1 cellular context compared by ENCODE assay signal in genomic region chr1:168623003-168623828, GRCh38.
A peak's percentile ranks its signal among the peaks of the same experiment; 100 is the strongest.
TF ChIP-seq lines count a peak whose summit lies in the region.

No MANE protein-coding gene starts in this region.

TF ChIP-seq in K562, 482 proteins besides CTCF, POLR2A, EP300 and RAD21 (continued from another document):
- TF ChIP-seq TRIM28 (IDR thresholded peaks at IDR 0.05) (no peak), ZNF395 (CRISPR knock-in tag; IDR thresholded peaks at IDR 0.05) (no peak), SRSF7 (optimal IDR thresholded peaks at IDR 0.05; ENCODE audit: low read depth, low read length) (no peak), ETV1 (tag; conservative IDR thresholded peaks at IDR 0.05; ENCODE audit: low read depth) (0 out of 2 replicates have a peak, but pooled peaks have one; percentile 23), STAT5B (CRISPR knock-in tag; IDR thresholded peaks at IDR 0.05) (no peak), ZFP1 (CRISPR knock-in tag; IDR thresholded peaks at IDR 0.05) (peak; percentile 83), DPF2 (IDR thresholded peaks at IDR 0.05) (peak; percentile 37; the same call in 1 of the 2 replicates), CEBPG (CRISPR knock-in tag; IDR thresholded peaks at IDR 0.05) (no peak), CEBPG (tag; conservative IDR thresholded peaks at IDR 0.05 in 1 of 2, IDR thresholded peaks at IDR 0.05 in 1 of 2) (peak; percentile 51 to 58; a peak in 1 of 4 replicates), EHMT2 (IDR thresholded peaks at IDR 0.05) (peak; percentile 23; the same call in 1 of the 2 replicates), NFE2 (IDR thresholded peaks at IDR 0.05; ENCODE audit: low read depth) (peak; percentile 70; the same call in 1 of the 2 replicates), ID3 (CRISPR knock-in tag; IDR thresholded peaks at IDR 0.05) (no peak), ID3 (tag; IDR thresholded peaks at IDR 0.05) (no peak), KDM4B (IDR thresholded peaks at IDR 0.05; ENCODE audit: borderline replicate concordance in 2 of 2, low read depth in 1 of 2) (no peak), ARID1B (IDR thresholded peaks at IDR 0.05) (0 out of 2 replicates have a peak, but pooled peaks have one; percentile 25), HES1 (IDR thresholded peaks at IDR 0.05; ENCODE audit: low read depth) (no peak), ZBED1 (IDR thresholded peaks at IDR 0.05) (no peak), MAFG (tag; conservative IDR thresholded peaks at IDR 0.05) (peak; percentile 92), C11orf30 (IDR thresholded peaks at IDR 0.05; ENCODE audit: low read depth) (peak; percentile 79), PRPF4 (IDR thresholded peaks at IDR 0.05; ENCODE audit: insufficient read depth, low read depth, low read length, poor library complexity, severe bottlenecking) (no peak), CTBP1 (IDR thresholded peaks at IDR 0.05; ENCODE audit: borderline replicate concordance) (peak; percentile 77), PRDM10 (IDR thresholded peaks at IDR 0.05; ENCODE audit: partially characterized antibody) (no peak), HMBOX1 (IDR thresholded peaks at IDR 0.05) (0 out of 2 replicates have a peak, but pooled peaks have one; percentile 29), SRSF3 (IDR thresholded peaks at IDR 0.05; ENCODE audit: insufficient read depth, low read length) (no peak), JUND (IDR thresholded peaks at IDR 0.05; ENCODE audit: borderline replicate concordance, low read depth, low read length) (peak; percentile 91), JUND (tag; IDR thresholded peaks at IDR 0.05; ENCODE audit: borderline replicate concordance, low read depth, low read length) (peak; percentile 93), LCOR (CRISPR knock-in tag; IDR thresholded peaks at IDR 0.05) (0 out of 2 replicates have a peak, but pooled peaks have one; percentile 46), SAFB (IDR thresholded peaks at IDR 0.05; ENCODE audit: borderline replicate concordance, low read depth, low read length) (no peak), ZNF507 (tag; conservative IDR thresholded peaks at IDR 0.05) (no peak), MAFK (IDR thresholded peaks at IDR 0.05; ENCODE audit: low read length) (0 out of 2 replicates have a peak, but pooled peaks have one; percentile 8), ATF4 (CRISPR knock-in tag; IDR thresholded peaks at IDR 0.05) (no peak), ZNF764 (CRISPR knock-in tag; IDR thresholded peaks at IDR 0.05; ENCODE audit: low read depth) (no peak), TFAP4 (CRISPR knock-in tag; IDR thresholded peaks at IDR 0.05; ENCODE audit: borderline replicate concordance) (peak; percentile 31; the same call in 1 of the 2 replicates), ZNF609 (CRISPR knock-in tag; IDR thresholded peaks at IDR 0.05; ENCODE audit: borderline replicate concordance) (no peak), SMARCA4 (IDR thresholded peaks at IDR 0.05) (no peak), NFE2L1 (tag; IDR thresholded peaks at IDR 0.05; ENCODE audit: borderline replicate concordance, low read depth) (peak; percentile 40; the same call in 1 of the 2 replicates), THRB (CRISPR knock-in tag; conservative IDR thresholded peaks at IDR 0.05) (no peak), TAF1 (IDR thresholded peaks at IDR 0.05; ENCODE audit: control insufficient read depth, extremely low read depth, insufficient read depth, low read length, severe bottlenecking) (no peak), ZNF778 (CRISPR knock-in tag; IDR thresholded peaks at IDR 0.05) (no peak)
TF ChIP-seq in K562: peak in this region for 22.
